ENCODE assay signal across 1 cellular context in genomic region chr15:40097968-40098476, GRCh38.
TF ChIP-seq lines count a peak whose summit lies in the region.

No MANE protein-coding gene starts in this region.

TF ChIP-seq in IMR-90, 13 proteins besides CTCF, POLR2A, EP300 and RAD21 (continued from another document):
- TF ChIP-seq, protein P1, sequence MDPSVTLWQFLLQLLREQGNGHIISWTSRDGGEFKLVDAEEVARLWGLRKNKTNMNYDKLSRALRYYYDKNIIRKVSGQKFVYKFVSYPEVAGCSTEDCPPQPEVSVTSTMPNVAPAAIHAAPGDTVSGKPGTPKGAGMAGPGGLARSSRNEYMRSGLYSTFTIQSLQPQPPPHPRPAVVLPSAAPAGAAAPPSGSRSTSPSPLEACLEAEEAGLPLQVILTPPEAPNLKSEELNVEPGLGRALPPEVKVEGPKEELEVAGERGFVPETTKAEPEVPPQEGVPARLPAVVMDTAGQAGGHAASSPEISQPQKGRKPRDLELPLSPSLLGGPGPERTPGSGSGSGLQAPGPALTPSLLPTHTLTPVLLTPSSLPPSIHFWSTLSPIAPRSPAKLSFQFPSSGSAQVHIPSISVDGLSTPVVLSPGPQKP (IDR thresholded peaks at IDR 0.05; ENCODE audit: borderline replicate concordance, low read depth, low read length) = no peak
- TF ChIP-seq CHD1 (IDR thresholded peaks at IDR 0.05; ENCODE audit: low read depth, low read length) = no peak
- TF ChIP-seq NFE2L2 (IDR thresholded peaks at IDR 0.05; ENCODE audit: low read depth, low read length) = no peak
- no peak for TF ChIP-seq MAFK (IDR thresholded peaks at IDR 0.05; ENCODE audit: low read depth, low read length)
- no peak for TF ChIP-seq FOS (IDR thresholded peaks at IDR 0.05; ENCODE audit: low read depth, low read length)
- TF ChIP-seq RFX5 (IDR thresholded peaks at IDR 0.05; ENCODE audit: low read depth, low read length) = no peak
- no peak for TF ChIP-seq SMC3 (IDR thresholded peaks at IDR 0.05; ENCODE audit: low read depth, low read length)
- TF ChIP-seq MAZ (IDR thresholded peaks at IDR 0.05; ENCODE audit: borderline replicate concordance, low read depth, low read length) = no peak
TF ChIP-seq in IMR-90: peak in this region for 0.
